In the genomic region with DNA sequence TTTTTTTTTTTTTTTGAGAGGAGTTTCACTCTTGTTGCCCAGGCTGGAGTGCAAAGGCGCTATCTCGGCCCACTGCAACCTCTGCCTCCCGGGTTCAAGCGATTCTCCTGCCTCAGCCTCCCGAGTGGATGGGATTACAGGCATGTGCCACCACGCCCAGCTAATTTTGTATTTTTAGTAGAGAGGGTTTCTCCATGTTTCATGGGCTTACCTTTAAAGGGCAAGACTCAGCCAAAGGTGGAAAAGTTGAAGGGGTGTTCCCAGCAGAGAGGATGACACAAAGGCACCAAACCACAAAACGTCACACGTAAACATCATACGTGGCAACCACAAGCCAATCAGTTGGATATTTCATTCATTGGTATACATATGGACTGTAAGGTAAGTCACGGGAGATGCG, we compare ENCODE assay signal across 8 cellular contexts. TPM values are rescaled to one million over a fixed set of nuclear protein-coding genes. Genes with fewer than 3 reads are reported as not detected.
A peak's percentile ranks its signal among the peaks of the same experiment; 100 is the strongest.
DNase-seq lines count a peak whose midpoint lies in the region; ATAC-seq and TF ChIP-seq lines count a peak whose summit lies in the region.
"Not testable (repeated sequence)": the region's sequence is repeated elsewhere in the genome, so short reads cannot be mapped to it uniquely, and the experiment has no call there.

No MANE protein-coding gene starts in this region.

- ATAC-seq in activated T-cell treated with anti-CD3 and anti-CD28 coated beads, Interleukin-2, amount 50 U/mL, for 4 hours: peak in 1 of 2 donors; percentile 11
- ATAC-seq in left lung; stimulated activated memory B cell treated with anti-CD40 and anti-IgM and Interleukin-4, amounts not matched to agents 10 μg/mL and 1 μg/mL and 100 μg/mL, for 72 hours: not testable (repeated sequence)

- H3K27ac ChIP-seq in BLaER1 (peak overlapping the region; percentile 88; the same call in 1 of the 2 replicates), left lung (peak overlapping the region; percentile 96 to 99), smooth muscle cell (ENCODE audit: low read depth) (peak overlapping the region; percentile 81)
- H3K27ac ChIP-seq in HUES64 (ENCODE audit: low read depth, low read length): not testable (repeated sequence)

- not testable (repeated sequence) for H4K20me1 ChIP-seq in BLaER1; smooth muscle cell (ENCODE audit: low read depth)

- not testable (repeated sequence) for H3K9me3 Mint-ChIP-seq in activated T-cell treated with anti-CD3 and anti-CD28 coated beads, Interleukin-2, amount 50 U/mL, for 4 hours; stimulated activated memory B cell treated with anti-CD40 and anti-IgM and Interleukin-4, amounts not matched to agents 10 μg/mL and 1 μg/mL and 100 μg/mL, for 72 hours

- H3K27ac Mint-ChIP-seq in stimulated activated memory B cell treated with anti-CD40 and anti-IgM and Interleukin-4, amounts not matched to agents 10 μg/mL and 1 μg/mL and 100 μg/mL, for 72 hours: peak overlapping the region; percentile 99

- H3K4me2 ChIP-seq in BLaER1: peak overlapping the region; percentile 74
- H3K4me2 ChIP-seq in smooth muscle cell: not testable (repeated sequence)

- peak; percentile 26 for DNase-seq in activated CD4-positive, CD25-positive, alpha-beta regulatory T cell treated with anti-CD3 and anti-CD28 coated beads, Interleukin-2, amount 50 U/mL, for 16 hours (ENCODE audit: low read depth, low spot score)
- DNase-seq in activated T-cell treated with anti-CD3 and anti-CD28 coated beads, Interleukin-2, amount 50 U/mL, for 4 hours: peak; percentile 59
- DNase-seq in central memory CD4-positive, alpha-beta T cell: peak; percentile 75
- DNase-seq in left lung; smooth muscle cell (lab: John Stamatoyannopoulos, UW; ENCODE audit: unreplicated experiment): not testable (repeated sequence)

- H3K36me3 Mint-ChIP-seq in activated T-cell treated with anti-CD3 and anti-CD28 coated beads, Interleukin-2, amount 50 U/mL, for 4 hours (ENCODE audit: insufficient read depth): peaks cover 32% of the 10 kb centered on the region
- H3K36me3 Mint-ChIP-seq in stimulated activated memory B cell treated with anti-CD40 and anti-IgM and Interleukin-4, amounts not matched to agents 10 μg/mL and 1 μg/mL and 100 μg/mL, for 72 hours: peaks cover 26% of the 10 kb centered on the region

- peaks cover 33% of the 10 kb centered on the region for H3F3A ChIP-seq in smooth muscle cell (ENCODE audit: low read depth)

- not testable (repeated sequence) for H3K79me2 ChIP-seq in smooth muscle cell (ENCODE audit: low read depth)

- H3K4me1 ChIP-seq in BLaER1 (peaks cover 55% of the 10 kb centered on the region), left lung (peaks cover 6 to 25% of the 10 kb centered on the region in 2 donors)
- not testable (repeated sequence) for H3K4me1 ChIP-seq in HUES64 (ENCODE audit: insufficient read depth, low read length); smooth muscle cell (ENCODE audit: low read depth)

- H3K9ac ChIP-seq in BLaER1; HUES64 (ENCODE audit: low read depth, low read length); smooth muscle cell (ENCODE audit: low read depth): not testable (repeated sequence)

- not testable (repeated sequence) for H3K9me3 ChIP-seq in BLaER1; HUES64 (ENCODE audit: insufficient read depth, low read depth, low read length); left lung; smooth muscle cell (replicated peaks; ENCODE audit: low read depth)

- H3K4me1 Mint-ChIP-seq in activated T-cell treated with anti-CD3 and anti-CD28 coated beads, Interleukin-2, amount 50 U/mL, for 4 hours (ENCODE audit: low read depth): peaks cover 57% of the 10 kb centered on the region
- peaks cover 51% of the 10 kb centered on the region for H3K4me1 Mint-ChIP-seq in stimulated activated memory B cell treated with anti-CD40 and anti-IgM and Interleukin-4, amounts not matched to agents 10 μg/mL and 1 μg/mL and 100 μg/mL, for 72 hours

- not testable (repeated sequence) for H3K27me3 Mint-ChIP-seq in activated T-cell treated with anti-CD3 and anti-CD28 coated beads, Interleukin-2, amount 50 U/mL, for 4 hours (ENCODE audit: low read depth); stimulated activated memory B cell treated with anti-CD40 and anti-IgM and Interleukin-4, amounts not matched to agents 10 μg/mL and 1 μg/mL and 100 μg/mL, for 72 hours

- 92% methylated on average over 11 of the region's 11 CpGs for WGBS in HUES64
- WGBS in smooth muscle cell (ENCODE audit: low lambda C conversion rate): 96% methylated on average over 11 of the region's 11 CpGs

- H3K4me3 ChIP-seq in BLaER1 (peak overlapping the region; percentile 75), HUES64 (ENCODE audit: low read length) (peak overlapping the region; percentile 58; the same call in 1 of the 2 replicates), left lung (peak overlapping the region in 1 of 2 donors; percentile 66)
- H3K4me3 ChIP-seq in smooth muscle cell: not testable (repeated sequence)

- peaks cover 49% of the 10 kb centered on the region for H3K36me3 ChIP-seq in BLaER1
- H3K36me3 ChIP-seq in HUES64 (ENCODE audit: insufficient read depth, low read length); left lung; smooth muscle cell (ENCODE audit: low read depth): not testable (repeated sequence)

- intact Hi-C loops in left lung (cut with DNase I): not testable (repeated sequence)

- not testable (repeated sequence) for TF ChIP-seq CTCF in left lung (IDR thresholded peaks at IDR 0.05); smooth muscle cell (IDR thresholded peaks at IDR 0.05; ENCODE audit: borderline replicate concordance, insufficient read depth, poor library complexity, severe bottlenecking)

- peak overlapping the region; percentile 90 for H3K4me3 Mint-ChIP-seq in activated T-cell treated with anti-CD3 and anti-CD28 coated beads, Interleukin-2, amount 50 U/mL, for 4 hours
- peak overlapping the region; percentile 81 for H3K4me3 Mint-ChIP-seq in stimulated activated memory B cell treated with anti-CD40 and anti-IgM and Interleukin-4, amounts not matched to agents 10 μg/mL and 1 μg/mL and 100 μg/mL, for 72 hours

- not testable (repeated sequence) for H3K27me3 ChIP-seq in BLaER1; HUES64 (ENCODE audit: insufficient read depth, low read length); left lung; smooth muscle cell (ENCODE audit: low read depth)

- not testable (repeated sequence) for H2AFZ ChIP-seq in smooth muscle cell (ENCODE audit: low read depth)

RNA-seq across cellular contexts. Expression of gene PHF11, which starts 1.1 kb away (rescaled TPM):
- 6.3 TPM for polyA plus RNA-seq in HUES64 (2013, experiment 1 of 2)
- 7.2 TPM for polyA plus RNA-seq in HUES64 (2013, experiment 2 of 2)
- total RNA-seq in activated T-cell treated with anti-CD3 and anti-CD28 coated beads, Interleukin-2, amount 50 U/mL, for 4 hours: 10 to 100 TPM; 35.6 to 50.5 (median 36.6) TPM
- total RNA-seq in left lung (10 to 100 TPM; 42.9 to 55.5 TPM), smooth muscle cell (25.9 and 30.3 TPM in 2 replicates)
- polyA plus RNA-seq in smooth muscle cell: 21.0 and 22.9 TPM in 2 replicates

RNA-seq across cellular contexts. Expression of gene SETDB2, which starts 52.8 kb away (rescaled TPM):
- polyA plus RNA-seq in HUES64 (2013, experiment 1 of 2): 3.9 TPM
- polyA plus RNA-seq in HUES64 (2013, experiment 2 of 2): 4.6 TPM
- 10 to 100 TPM in 1 of 3 donors, 1 to 10 TPM in 2; 7.8 to 10.0 (median 9.6) TPM for total RNA-seq in activated T-cell treated with anti-CD3 and anti-CD28 coated beads, Interleukin-2, amount 50 U/mL, for 4 hours
- total RNA-seq in left lung: 10 to 100 TPM; 11.4 to 14.0 TPM
- total RNA-seq in smooth muscle cell: 4.9 and 8.5 TPM in 2 replicates
- polyA plus RNA-seq in smooth muscle cell: 3.5 and 4.5 TPM in 2 replicates

RNA-seq across cellular contexts. Expression of gene CAB39L, which starts 53.0 kb away (rescaled TPM):
- polyA plus RNA-seq in HUES64 (2013, experiment 1 of 2): 5.3 TPM
- polyA plus RNA-seq in HUES64 (2013, experiment 2 of 2): 5.9 TPM
- 1 to 10 TPM; 3.0 to 3.3 (median 3.2) TPM for total RNA-seq in activated T-cell treated with anti-CD3 and anti-CD28 coated beads, Interleukin-2, amount 50 U/mL, for 4 hours
- total RNA-seq in left lung (10 to 100 TPM in 1 of 2 donors, 1 to 10 TPM in 1; 8.6 to 12.8 TPM), smooth muscle cell (13.8 and 19.7 TPM in 2 replicates)
- 10.1 and 13.2 TPM in 2 replicates for polyA plus RNA-seq in smooth muscle cell
